Comparison of ENCODE assay signal across 1 cellular context in genomic region chr7:26001662-26002244, GRCh38.
TF ChIP-seq lines count a peak whose summit lies in the region.

No MANE protein-coding gene starts in this region.

TF ChIP-seq in HepG2, 621 proteins besides CTCF, POLR2A, EP300 and RAD21 (continued from another document and continues in another):
- TF ChIP-seq SMARCC2 (IDR thresholded peaks at IDR 0.05) (no peak), STAG1 (CRISPR knock-in tag; IDR thresholded peaks at IDR 0.05) (no peak), ZNF503 (CRISPR knock-in tag; IDR thresholded peaks at IDR 0.05) (peak; percentile 70; the same call in 1 of the 2 replicates), RARG (CRISPR knock-in tag; IDR thresholded peaks at IDR 0.05; ENCODE audit: low read depth) (no peak), PAWR (CRISPR knock-in tag; IDR thresholded peaks at IDR 0.05; ENCODE audit: borderline replicate concordance) (no peak), EED (CRISPR knock-in tag; IDR thresholded peaks at IDR 0.05) (no peak), ZHX1 (CRISPR knock-in tag; IDR thresholded peaks at IDR 0.05; ENCODE audit: low read depth) (no peak), RXRB (CRISPR knock-in tag; IDR thresholded peaks at IDR 0.05; ENCODE audit: borderline replicate concordance) (0 out of 2 replicates have a peak, but pooled peaks have one; percentile 43), FOXJ3 (CRISPR knock-in tag; IDR thresholded peaks at IDR 0.05; ENCODE audit: borderline replicate concordance) (peak; percentile 30; the same call in 1 of the 2 replicates), NFYB (CRISPR knock-in tag; IDR thresholded peaks at IDR 0.05) (no peak), BCL6 (CRISPR knock-in tag; IDR thresholded peaks at IDR 0.05) (peak; percentile 71), ZNF354B (CRISPR knock-in tag; IDR thresholded peaks at IDR 0.05) (no peak), NFE2 (CRISPR knock-in tag; IDR thresholded peaks at IDR 0.05) (no peak), ZNF512 (CRISPR knock-in tag; IDR thresholded peaks at IDR 0.05) (no peak), NCOA2 (CRISPR knock-in tag; IDR thresholded peaks at IDR 0.05) (peak; percentile 88), ETV6 (CRISPR knock-in tag; conservative IDR thresholded peaks at IDR 0.05) (no peak), AFF4 (CRISPR knock-in tag; IDR thresholded peaks at IDR 0.05) (no peak), FOXK1 (CRISPR knock-in tag; IDR thresholded peaks at IDR 0.05; ENCODE audit: borderline replicate concordance, low read depth) (0 out of 2 replicates have a peak, but pooled peaks have one; percentile 30), HNF1B (CRISPR knock-in tag; IDR thresholded peaks at IDR 0.05) (no peak), ZNF3 (CRISPR knock-in tag; IDR thresholded peaks at IDR 0.05) (no peak), CREM (IDR thresholded peaks at IDR 0.05) (peak; percentile 84), CREM (CRISPR knock-in tag; IDR thresholded peaks at IDR 0.05) (no peak), KDM1A (CRISPR knock-in tag; IDR thresholded peaks at IDR 0.05) (0 out of 2 replicates have a peak, but pooled peaks have one; percentile 17), TFDP2 (CRISPR knock-in tag; IDR thresholded peaks at IDR 0.05) (no peak), ZNF136 (CRISPR knock-in tag; IDR thresholded peaks at IDR 0.05; ENCODE audit: low read depth) (no peak), SALL1 (CRISPR knock-in tag; IDR thresholded peaks at IDR 0.05) (peak; percentile 77), KDM6A (CRISPR knock-in tag; IDR thresholded peaks at IDR 0.05; ENCODE audit: low read depth) (0 out of 2 replicates have a peak, but pooled peaks have one; percentile 35), ATF7 (IDR thresholded peaks at IDR 0.05) (no peak), ATF7 (CRISPR knock-in tag; IDR thresholded peaks at IDR 0.05) (no peak), MTF2 (CRISPR knock-in tag; IDR thresholded peaks at IDR 0.05; ENCODE audit: borderline replicate concordance) (no peak), ZNF460 (CRISPR knock-in tag; IDR thresholded peaks at IDR 0.05; ENCODE audit: borderline replicate concordance) (no peak), ELF3 (CRISPR knock-in tag; IDR thresholded peaks at IDR 0.05) (no peak), RCOR2 (CRISPR knock-in tag; IDR thresholded peaks at IDR 0.05) (0 out of 2 replicates have a peak, but pooled peaks have one; percentile 20), MEIS1 (CRISPR knock-in tag; IDR thresholded peaks at IDR 0.05; ENCODE audit: borderline replicate concordance) (no peak), RBM39 (IDR thresholded peaks at IDR 0.05; ENCODE audit: low read depth, low read length, poor library complexity, severe bottlenecking) (no peak), ZBTB7B (CRISPR knock-in tag; IDR thresholded peaks at IDR 0.05) (peak; percentile 61; the same call in 1 of the 2 replicates), KAT2B (IDR thresholded peaks at IDR 0.05; ENCODE audit: borderline replicate concordance, low read depth, low read length) (no peak)
- TF ChIP-seq, protein P1, sequence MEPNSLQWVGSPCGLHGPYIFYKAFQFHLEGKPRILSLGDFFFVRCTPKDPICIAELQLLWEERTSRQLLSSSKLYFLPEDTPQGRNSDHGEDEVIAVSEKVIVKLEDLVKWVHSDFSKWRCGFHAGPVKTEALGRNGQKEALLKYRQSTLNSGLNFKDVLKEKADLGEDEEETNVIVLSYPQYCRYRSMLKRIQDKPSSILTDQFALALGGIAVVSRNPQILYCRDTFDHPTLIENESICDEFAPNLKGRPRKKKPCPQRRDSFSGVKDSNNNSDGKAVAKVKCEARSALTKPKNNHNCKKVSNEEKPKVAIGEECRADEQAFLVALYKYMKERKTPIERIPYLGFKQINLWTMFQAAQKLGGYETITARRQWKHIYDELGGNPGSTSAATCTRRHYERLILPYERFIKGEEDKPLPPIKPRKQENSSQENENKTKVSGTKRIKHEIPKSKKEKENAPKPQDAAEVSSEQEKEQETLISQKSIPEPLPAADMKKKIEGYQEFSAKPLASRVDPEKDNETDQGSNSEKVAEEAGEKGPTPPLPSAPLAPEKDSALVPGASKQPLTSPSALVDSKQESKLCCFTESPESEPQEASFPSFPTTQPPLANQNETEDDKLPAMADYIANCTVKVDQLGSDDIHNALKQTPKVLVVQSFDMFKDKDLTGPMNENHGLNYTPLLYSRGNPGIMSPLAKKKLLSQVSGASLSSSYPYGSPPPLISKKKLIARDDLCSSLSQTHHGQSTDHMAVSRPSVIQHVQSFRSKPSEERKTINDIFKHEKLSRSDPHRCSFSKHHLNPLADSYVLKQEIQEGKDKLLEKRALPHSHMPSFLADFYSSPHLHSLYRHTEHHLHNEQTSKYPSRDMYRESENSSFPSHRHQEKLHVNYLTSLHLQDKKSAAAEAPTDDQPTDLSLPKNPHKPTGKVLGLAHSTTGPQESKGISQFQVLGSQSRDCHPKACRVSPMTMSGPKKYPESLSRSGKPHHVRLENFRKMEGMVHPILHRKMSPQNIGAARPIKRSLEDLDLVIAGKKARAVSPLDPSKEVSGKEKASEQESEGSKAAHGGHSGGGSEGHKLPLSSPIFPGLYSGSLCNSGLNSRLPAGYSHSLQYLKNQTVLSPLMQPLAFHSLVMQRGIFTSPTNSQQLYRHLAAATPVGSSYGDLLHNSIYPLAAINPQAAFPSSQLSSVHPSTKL (CRISPR knock-in tag; IDR thresholded peaks at IDR 0.05), result peak; percentile 87
- TF ChIP-seq, protein P2, sequence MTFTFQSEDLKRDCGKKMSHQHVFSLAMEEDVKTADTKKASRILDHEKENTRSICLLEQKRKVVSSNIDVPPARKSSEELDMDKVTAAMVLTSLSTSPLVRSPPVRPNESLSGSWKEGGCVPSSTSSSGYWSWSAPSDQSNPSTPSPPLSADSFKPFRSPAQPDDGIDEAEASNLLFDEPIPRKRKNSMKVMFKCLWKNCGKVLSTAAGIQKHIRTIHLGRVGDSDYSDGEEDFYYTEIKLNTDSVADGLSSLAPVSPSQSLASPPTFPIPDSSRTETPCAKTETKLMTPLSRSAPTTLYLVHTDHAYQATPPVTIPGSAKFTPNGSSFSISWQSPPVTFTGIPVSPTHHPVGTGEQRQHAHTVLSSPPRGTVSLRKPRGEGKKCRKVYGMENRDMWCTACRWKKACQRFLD (CRISPR knock-in tag; IDR thresholded peaks at IDR 0.05; ENCODE audit: borderline replicate concordance), result no peak
- TF ChIP-seq, protein P3, sequence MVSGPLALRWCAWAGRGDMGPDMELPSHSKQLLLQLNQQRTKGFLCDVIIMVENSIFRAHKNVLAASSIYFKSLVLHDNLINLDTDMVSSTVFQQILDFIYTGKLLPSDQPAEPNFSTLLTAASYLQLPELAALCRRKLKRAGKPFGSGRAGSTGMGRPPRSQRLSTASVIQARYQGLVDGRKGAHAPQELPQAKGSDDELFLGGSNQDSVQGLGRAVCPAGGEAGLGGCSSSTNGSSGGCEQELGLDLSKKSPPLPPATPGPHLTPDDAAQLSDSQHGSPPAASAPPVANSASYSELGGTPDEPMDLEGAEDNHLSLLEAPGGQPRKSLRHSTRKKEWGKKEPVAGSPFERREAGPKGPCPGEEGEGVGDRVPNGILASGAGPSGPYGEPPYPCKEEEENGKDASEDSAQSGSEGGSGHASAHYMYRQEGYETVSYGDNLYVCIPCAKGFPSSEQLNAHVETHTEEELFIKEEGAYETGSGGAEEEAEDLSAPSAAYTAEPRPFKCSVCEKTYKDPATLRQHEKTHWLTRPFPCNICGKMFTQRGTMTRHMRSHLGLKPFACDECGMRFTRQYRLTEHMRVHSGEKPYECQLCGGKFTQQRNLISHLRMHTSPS (CRISPR knock-in tag; IDR thresholded peaks at IDR 0.05; ENCODE audit: low read depth), result peak; percentile 74
